In the genomic region with DNA sequence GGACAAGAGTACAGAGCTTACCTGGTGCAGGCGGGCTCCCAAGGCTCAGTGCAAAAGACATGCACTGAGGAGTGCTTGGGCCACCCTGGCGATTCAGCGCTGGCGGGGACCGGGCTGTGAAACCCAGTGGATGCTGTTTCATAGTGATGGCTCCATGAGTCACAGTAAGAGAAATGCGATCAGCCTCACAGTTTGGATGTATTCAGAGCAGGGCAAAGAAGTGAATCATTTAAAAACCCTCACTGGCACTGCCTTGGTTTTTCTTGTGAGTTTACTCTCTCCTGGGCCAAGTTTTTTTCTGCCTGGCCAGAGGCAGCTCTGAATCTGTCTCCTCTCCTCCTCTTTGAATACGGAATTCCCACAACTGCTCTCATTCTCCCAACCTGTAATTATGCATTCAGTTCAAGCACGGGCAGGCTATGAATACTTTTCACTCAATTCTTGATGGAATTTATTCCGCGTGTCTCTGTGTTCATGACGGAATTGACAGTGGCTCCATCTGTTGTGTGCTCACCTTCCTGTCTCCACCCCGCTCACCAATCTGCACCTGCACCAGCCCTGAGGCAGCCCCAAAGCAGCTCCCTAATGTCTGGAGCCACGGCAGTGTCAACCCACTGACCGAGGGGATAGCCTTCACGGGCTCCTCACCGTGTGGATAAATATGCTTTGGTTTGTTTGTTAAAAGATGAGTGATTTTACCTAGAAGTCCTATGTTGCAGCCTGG, we compare ENCODE assay signal across 12 cellular contexts. TPM values are rescaled to one million over a fixed set of nuclear protein-coding genes. Genes with fewer than 3 reads are reported as not detected.
DNase-seq lines count a peak whose midpoint lies in the region; ATAC-seq and TF ChIP-seq lines count a peak whose summit lies in the region.
"Had no signal": no experiment of that assay in that cellular context is flagged by ENCODE, and none has a peak within 500 bp of the region (broad histone marks: within the 10 kb centered on the region; RNA-seq: fewer than 3 reads in every experiment).

No MANE protein-coding gene starts in this region.

- H3K9me3 ChIP-seq in SK-N-SH (no peaks in the 10 kb centered on the region), thoracic aorta (no peaks in the 10 kb centered on the region)

- H3K36me3 Mint-ChIP-seq in activated T-cell treated with anti-CD3 and anti-CD28 coated beads, Interleukin-2, amount 50 U/mL, for 72 hours (ENCODE audit: insufficient read depth in 2 of 2): no peaks in the 10 kb centered on the region
- no peaks in the 10 kb centered on the region for H3K36me3 Mint-ChIP-seq in glutamatergic neuron (ENCODE audit: unreplicated experiment)
- H3K36me3 Mint-ChIP-seq: activated naive CD8-positive, alpha-beta T cell treated with anti-CD3 and anti-CD28 coated beads, Interleukin-2, amount 10 ng/mL, durations not matched to agents 7 days and 5 days had no signal

- H3K4me1 ChIP-seq in SK-N-SH (ENCODE audit: control insufficient read depth in 1 of 2, insufficient read depth in 2 of 2, low read depth in 1 of 2, low read length in 1 of 2) (no peaks in the 10 kb centered on the region), thoracic aorta (ENCODE audit: control insufficient read depth in 1 of 2, low read depth in 2 of 2) (peaks cover 10 to 24% of the 10 kb centered on the region in 2 donors)

- no peaks in the 10 kb centered on the region for H3K9me3 Mint-ChIP-seq in activated T-cell treated with anti-CD3 and anti-CD28 coated beads, Interleukin-2, amount 50 U/mL, for 72 hours
- H3K9me3 Mint-ChIP-seq in glutamatergic neuron (ENCODE audit: unreplicated experiment): no peaks in the 10 kb centered on the region
- H3K9me3 Mint-ChIP-seq: activated naive CD8-positive, alpha-beta T cell treated with anti-CD3 and anti-CD28 coated beads, Interleukin-2, amount 10 ng/mL, durations not matched to agents 7 days and 5 days; IgD-negative memory B cell had no signal

- DNase-seq in activated T-cell treated with anti-CD3 and anti-CD28 coated beads, Interleukin-2, amount 50 U/mL, for 72 hours: peak in 1 of 2 donors; percentile 9
- no peak for DNase-seq in activated T-cell treated with anti-CD3 and anti-CD28 coated beads for 4 hours
- DNase-seq in SK-N-SH: no peak
- DNase-seq in foreskin fibroblast: peak; percentile 82 to 92
- DNase-seq in thoracic aorta (ENCODE audit: low spot score): no peak
- DNase-seq in G401 (ENCODE audit: low spot score): no peak
- no peak for DNase-seq in NCI-H1436 treated with DMSO at 0.1 percent for 48 hours (lab: John Stamatoyannopoulos, UW)
- DNase-seq in glutamatergic neuron: no peak
- DNase-seq: activated naive CD8-positive, alpha-beta T cell treated with anti-CD3 and anti-CD28 coated beads, Interleukin-2, amount 10 ng/mL, durations not matched to agents 7 days and 5 days; NCI-H774 had no signal

- no peak for TF ChIP-seq RAD21 in SK-N-SH (IDR thresholded peaks at IDR 0.05; ENCODE audit: low read length)

- H3K4me1 Mint-ChIP-seq in activated T-cell treated with anti-CD3 and anti-CD28 coated beads, Interleukin-2, amount 50 U/mL, for 72 hours (ENCODE audit: low read depth): peaks cover 14% of the 10 kb centered on the region
- peaks cover 2% of the 10 kb centered on the region for H3K4me1 Mint-ChIP-seq in glutamatergic neuron (ENCODE audit: low read depth, unreplicated experiment)

- no peak overlapping the region for H3K27ac Mint-ChIP-seq in activated T-cell treated with anti-CD3 and anti-CD28 coated beads, Interleukin-2, amount 50 U/mL, for 72 hours
- no peak overlapping the region for H3K27ac Mint-ChIP-seq in glutamatergic neuron (ENCODE audit: unreplicated experiment)
- H3K27ac Mint-ChIP-seq: activated naive CD8-positive, alpha-beta T cell treated with anti-CD3 and anti-CD28 coated beads, Interleukin-2, amount 10 ng/mL, durations not matched to agents 7 days and 5 days; IgD-negative memory B cell had no signal

- H3F3A ChIP-seq in SK-N-SH (replicated peaks; ENCODE audit: insufficient read depth): peaks cover 11% of the 10 kb centered on the region

- H3K4me3 ChIP-seq in SK-N-SH (ENCODE audit: low read depth in 2 of 2, low read length in 1 of 2) (no peak overlapping the region), foreskin fibroblast (ENCODE audit: low read depth in 1 of 2, low read length in 2 of 2) (no peak overlapping the region), thoracic aorta (peak overlapping the region; percentile 9)

- no peak overlapping the region for H3K9ac ChIP-seq in SK-N-SH

- no peaks in the 10 kb centered on the region for H4K20me1 ChIP-seq in SK-N-SH (ENCODE audit: insufficient read depth)

- CTCF ChIA-PET in SK-N-SH (lab: Yijun Ruan, JAX): interaction anchor here (1.1 kb wide), 1 partner anchor 21 kb away, joined by 3 read pairs; no protein-coding TSS in a partner anchor

- POLR2A ChIA-PET in SK-N-SH (lab: Yijun Ruan, JAX): interaction anchor here (0.6 kb wide), 1 partner anchor 132 kb away, joined by 3 read pairs; no protein-coding TSS in a partner anchor

- no peak for TF ChIP-seq CTCF in SK-N-SH (IDR thresholded peaks at IDR 0.05)
- no peak for TF ChIP-seq CTCF in foreskin fibroblast (IDR thresholded peaks at IDR 0.05; ENCODE audit: low read depth, low read length)
- no peak for TF ChIP-seq CTCF in thoracic aorta (IDR thresholded peaks at IDR 0.05)
- TF ChIP-seq CTCF in glutamatergic neuron (IDR thresholded peaks at IDR 0.05; ENCODE audit: partially characterized antibody, unreplicated experiment): no peak

- H3K36me3 ChIP-seq in SK-N-SH (replicated peaks in 1 of 2; ENCODE audit: control insufficient read depth in 1 of 2, insufficient read depth in 2 of 2, low read length in 1 of 2) (no peaks in the 10 kb centered on the region), thoracic aorta (no peaks in the 10 kb centered on the region)

- H3K27me3 ChIP-seq in SK-N-SH (ENCODE audit: insufficient read depth) (no peaks in the 10 kb centered on the region), thoracic aorta (replicated peaks; ENCODE audit: insufficient read depth) (no peaks in the 10 kb centered on the region)

- H3K27me3 Mint-ChIP-seq in activated T-cell treated with anti-CD3 and anti-CD28 coated beads, Interleukin-2, amount 50 U/mL, for 72 hours (ENCODE audit: low read depth): no peaks in the 10 kb centered on the region
- H3K27me3 Mint-ChIP-seq in glutamatergic neuron (ENCODE audit: unreplicated experiment): peaks cover 1% of the 10 kb centered on the region

- no peaks in the 10 kb centered on the region for H3K9me2 ChIP-seq in SK-N-SH

- H3K4me2 ChIP-seq in SK-N-SH: peak overlapping the region; percentile 32; the same call in 1 of the 2 replicates

- ATAC-seq in activated T-cell treated with anti-CD3 and anti-CD28 coated beads, Interleukin-2, amount 50 U/mL, for 72 hours (replicated peaks in 1 of 2): peak; percentile 85 to 91
- peak; percentile 99 for ATAC-seq in thoracic aorta (ENCODE audit: insufficient number of reproducible peaks, low FRiP score, low read depth)

- H3K4me3 Mint-ChIP-seq in activated T-cell treated with anti-CD3 and anti-CD28 coated beads, Interleukin-2, amount 50 U/mL, for 72 hours: no peak overlapping the region
- no peak overlapping the region for H3K4me3 Mint-ChIP-seq in glutamatergic neuron (ENCODE audit: unreplicated experiment)
- H3K4me3 Mint-ChIP-seq: activated naive CD8-positive, alpha-beta T cell treated with anti-CD3 and anti-CD28 coated beads, Interleukin-2, amount 10 ng/mL, durations not matched to agents 7 days and 5 days; IgD-negative memory B cell had no signal

- peak overlapping the region in 1 of 2 experiments; percentile 56; a peak in 2 of 4 replicates for H3K27ac ChIP-seq in SK-N-SH (ENCODE audit: low read depth in 2 of 2, low read length in 1 of 2)
- peak overlapping the region; percentile 66 to 67 for H3K27ac ChIP-seq in thoracic aorta

- H3K79me2 ChIP-seq in SK-N-SH (ENCODE audit: insufficient read depth): no peaks in the 10 kb centered on the region

- 62% methylated on average over 16 of the region's 16 CpGs for WGBS in SK-N-SH (ENCODE audit: low lambda C conversion rate)

- TF ChIP-seq EP300 in SK-N-SH (IDR thresholded peaks at IDR 0.05; ENCODE audit: borderline replicate concordance in 1 of 2, low read depth in 1 of 2, low read length in 1 of 2): peak in 1 of 2 experiments; percentile 38; a peak in 1 of 4 replicates

- H2AFZ ChIP-seq in SK-N-SH (ENCODE audit: low read depth): no peak overlapping the region

- in situ Hi-C loops in G401 (cut with HindIII; ENCODE audit: low sequenced_read_pairs): no loop called here

TF ChIP-seq in SK-N-SH, 30 proteins besides CTCF, POLR2A, EP300 and RAD21 (continues in another document):
- TF ChIP-seq, protein P1, sequence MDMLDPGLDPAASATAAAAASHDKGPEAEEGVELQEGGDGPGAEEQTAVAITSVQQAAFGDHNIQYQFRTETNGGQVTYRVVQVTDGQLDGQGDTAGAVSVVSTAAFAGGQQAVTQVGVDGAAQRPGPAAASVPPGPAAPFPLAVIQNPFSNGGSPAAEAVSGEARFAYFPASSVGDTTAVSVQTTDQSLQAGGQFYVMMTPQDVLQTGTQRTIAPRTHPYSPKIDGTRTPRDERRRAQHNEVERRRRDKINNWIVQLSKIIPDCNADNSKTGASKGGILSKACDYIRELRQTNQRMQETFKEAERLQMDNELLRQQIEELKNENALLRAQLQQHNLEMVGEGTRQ (IDR thresholded peaks at IDR 0.05; ENCODE audit: borderline replicate concordance, low read depth, low read length): no peak
- TF ChIP-seq EZH2phosphoT487 (IDR thresholded peaks at IDR 0.05; ENCODE audit: borderline replicate concordance, low read depth) (no peak), GATA2 (CRISPR knock-in tag; IDR thresholded peaks at IDR 0.05) (no peak), FOSL2 (IDR thresholded peaks at IDR 0.05; ENCODE audit: borderline replicate concordance, low read depth) (peak; percentile 92), NRF1 (IDR thresholded peaks at IDR 0.05; ENCODE audit: low read depth, low read length) (no peak)

RNA-seq across cellular contexts. Expression of gene ADAMTS8, which starts 14.9 kb away (rescaled TPM):
- not detected for total RNA-seq in activated T-cell treated with anti-CD3 and anti-CD28 coated beads, Interleukin-2, amount 50 U/mL, for 72 hours
- polyA plus RNA-seq in SK-N-SH (2012; rRNA removed): not detected in 2 replicates
- 0.01 and 0.03 TPM in 2 replicates for polyA plus RNA-seq in SK-N-SH (2012; cell fraction: cytosol; rRNA removed)
- not detected in 2 replicates for polyA plus RNA-seq in SK-N-SH (2012; cell fraction: nucleus; rRNA removed)
- total RNA-seq in thoracic aorta: 10 to 100 TPM in 1 of 2 donors, 1 to 10 TPM in 1; 5.3 to 17.6 TPM
- total RNA-seq in G401 (2014; rRNA removed; shearing (Covaris generic)): not detected in 2 replicates
- 0.32 TPM for total RNA-seq in glutamatergic neuron (ENCODE audit: unreplicated experiment)
- total RNA-seq: activated naive CD8-positive, alpha-beta T cell treated with anti-CD3 and anti-CD28 coated beads, Interleukin-2, amount 10 ng/mL, durations not matched to agents 7 days and 5 days; glomerular endothelial cell had no signal
- polyA plus RNA-seq: IgD-negative memory B cell had no signal

RNA-seq across cellular contexts. Expression of gene ADAMTS15, which starts 34.9 kb away (rescaled TPM):
- under 1 TPM; 0.05 to 0.07 TPM for total RNA-seq in activated T-cell treated with anti-CD3 and anti-CD28 coated beads, Interleukin-2, amount 50 U/mL, for 72 hours
- 0.96 and 1.1 TPM in 2 replicates for polyA plus RNA-seq in SK-N-SH (2012; rRNA removed)
- 0.44 and 0.69 TPM in 2 replicates for polyA plus RNA-seq in SK-N-SH (2012; cell fraction: cytosol; rRNA removed)
- 1.8 and 1.9 TPM in 2 replicates for polyA plus RNA-seq in SK-N-SH (2012; cell fraction: nucleus; rRNA removed)
- total RNA-seq in thoracic aorta: 10 to 100 TPM; 10.8 to 14.1 TPM
- not detected in 2 replicates for total RNA-seq in G401 (2014; rRNA removed; shearing (Covaris generic))
- total RNA-seq in glutamatergic neuron (ENCODE audit: unreplicated experiment): 0.20 TPM
- polyA plus RNA-seq: IgD-negative memory B cell had no signal

Comparison
In these comparisons a context has a peak if more than half of its experiments do, and no peak if none do; other contexts are left out.
1. DNase-seq: peak in foreskin fibroblast (2 of 2); none in activated T-cell treated with anti-CD3 and anti-CD28 coated beads for 4 hours (single experiment), SK-N-SH (single experiment), thoracic aorta (single experiment), G401 (single experiment), NCI-H1436 treated with DMSO at 0.1 percent for 48 hours (single experiment) and glutamatergic neuron (single experiment).